In genomic region chr17:17685775-17686291, GRCh38 we compare ENCODE assay signal across 1 cellular context.
TF ChIP-seq lines count a peak whose summit lies in the region.

No MANE protein-coding gene starts in this region.

TF ChIP-seq in HEK293, 187 proteins besides CTCF, POLR2A, EP300 and RAD21 (continued from another document):
- no peak for TF ChIP-seq ZNF488 (tag by site-specific recombination; IDR thresholded peaks at IDR 0.05)
- no peak for TF ChIP-seq YY1 (tag by site-specific recombination; IDR thresholded peaks at IDR 0.05)
- no peak for TF ChIP-seq ZNF660 (tag by site-specific recombination; IDR thresholded peaks at IDR 0.05)
- TF ChIP-seq ZNF311 (tag by site-specific recombination; IDR thresholded peaks at IDR 0.05; ENCODE audit: borderline replicate concordance) = no peak
- TF ChIP-seq ZNF48 (tag by site-specific recombination; IDR thresholded peaks at IDR 0.05) = no peak
- TF ChIP-seq TCF7L2 (IDR thresholded peaks at IDR 0.05; ENCODE audit: borderline replicate concordance, low read depth, low read length) = no peak
- peak; percentile 64; the same call in 1 of the 2 replicates for TF ChIP-seq ZNF629 (tag by site-specific recombination; IDR thresholded peaks at IDR 0.05)
- TF ChIP-seq ZSCAN18 (tag by site-specific recombination; IDR thresholded peaks at IDR 0.05) = no peak
- TF ChIP-seq REST (tag by site-specific recombination; IDR thresholded peaks at IDR 0.05) = no peak; the same call in 1 of the 2 replicates
- TF ChIP-seq ZNF677 (tag by site-specific recombination; IDR thresholded peaks at IDR 0.05) = no peak
- no peak for TF ChIP-seq ZNF792 (tag by site-specific recombination; IDR thresholded peaks at IDR 0.05)
- TF ChIP-seq ZNF18 (tag by site-specific recombination; IDR thresholded peaks at IDR 0.05) = no peak
- no peak for TF ChIP-seq ZNF623 (tag by site-specific recombination; IDR thresholded peaks at IDR 0.05)
- TF ChIP-seq ZNF404 (tag by site-specific recombination; IDR thresholded peaks at IDR 0.05) = no peak
- no peak for TF ChIP-seq ZNF174 (tag by site-specific recombination; IDR thresholded peaks at IDR 0.05)
- TF ChIP-seq ZNF621 (tag by site-specific recombination; IDR thresholded peaks at IDR 0.05) = no peak
- TF ChIP-seq ZNF114 (tag by site-specific recombination; IDR thresholded peaks at IDR 0.05) = no peak
- no peak for TF ChIP-seq KLF8 (tag by site-specific recombination; IDR thresholded peaks at IDR 0.05)
- no peak for TF ChIP-seq ZNF707 (tag by site-specific recombination; IDR thresholded peaks at IDR 0.05)
- TF ChIP-seq ZNF26 (tag by site-specific recombination; IDR thresholded peaks at IDR 0.05) = no peak
- TF ChIP-seq ZNF184 (tag by site-specific recombination; IDR thresholded peaks at IDR 0.05) = no peak
- no peak for TF ChIP-seq ZNF37A (tag by site-specific recombination; IDR thresholded peaks at IDR 0.05)
- TF ChIP-seq ZNF658 (tag by site-specific recombination; IDR thresholded peaks at IDR 0.05) = no peak
- no peak for TF ChIP-seq GFI1B (tag by site-specific recombination; IDR thresholded peaks at IDR 0.05)
- TF ChIP-seq PRDM4 (tag by site-specific recombination; IDR thresholded peaks at IDR 0.05) = no peak
- TF ChIP-seq ZNF175 (tag by site-specific recombination; IDR thresholded peaks at IDR 0.05) = no peak
- no peak for TF ChIP-seq MYNN (tag by site-specific recombination; IDR thresholded peaks at IDR 0.05; ENCODE audit: borderline replicate concordance)
- TF ChIP-seq ZNF549 (tag by site-specific recombination; IDR thresholded peaks at IDR 0.05) = no peak
- no peak for TF ChIP-seq ZSCAN30 (tag by site-specific recombination; IDR thresholded peaks at IDR 0.05)
- TF ChIP-seq ZFP37 (tag by site-specific recombination; IDR thresholded peaks at IDR 0.05) = no peak
- no peak for TF ChIP-seq EGR2 (tag by site-specific recombination; IDR thresholded peaks at IDR 0.05; ENCODE audit: low read depth)
- no peak for TF ChIP-seq ZNF521 (tag by site-specific recombination; IDR thresholded peaks at IDR 0.05)
- no peak for TF ChIP-seq ZNF354C (tag by site-specific recombination; IDR thresholded peaks at IDR 0.05; ENCODE audit: borderline replicate concordance, low read depth)
- TF ChIP-seq SCRT2 (tag by site-specific recombination; IDR thresholded peaks at IDR 0.05) = no peak
- no peak for TF ChIP-seq ZNF394 (tag by site-specific recombination; IDR thresholded peaks at IDR 0.05; ENCODE audit: borderline replicate concordance)
- no peak for TF ChIP-seq ZNF544 (tag by site-specific recombination; IDR thresholded peaks at IDR 0.05)
- no peak for TF ChIP-seq ZNF571 (tag by site-specific recombination; IDR thresholded peaks at IDR 0.05)
- TF ChIP-seq ZNF132 (tag by site-specific recombination; IDR thresholded peaks at IDR 0.05; ENCODE audit: borderline replicate concordance) = no peak
- TF ChIP-seq GLIS2 (tag by site-specific recombination; IDR thresholded peaks at IDR 0.05) = 0 out of 2 replicates have a peak, but pooled peaks have one; percentile 20
- TF ChIP-seq ZNF157 (tag by site-specific recombination; IDR thresholded peaks at IDR 0.05) = no peak
- no peak for TF ChIP-seq ZSCAN23 (tag by site-specific recombination; IDR thresholded peaks at IDR 0.05)
- TF ChIP-seq ZNF768 (tag by site-specific recombination; IDR thresholded peaks at IDR 0.05) = no peak
- TF ChIP-seq ZNF639 (tag by site-specific recombination; IDR thresholded peaks at IDR 0.05) = no peak
- TF ChIP-seq ZNF266 (tag by site-specific recombination; IDR thresholded peaks at IDR 0.05; ENCODE audit: low read depth) = no peak
- TF ChIP-seq ZNF670 (tag by site-specific recombination; IDR thresholded peaks at IDR 0.05; ENCODE audit: low read depth) = no peak
- no peak for TF ChIP-seq ATF2 (tag by site-specific recombination; IDR thresholded peaks at IDR 0.05; ENCODE audit: low read depth)
- TF ChIP-seq ZNF585B (tag by site-specific recombination; IDR thresholded peaks at IDR 0.05) = no peak
- TF ChIP-seq PRDM10 (tag by site-specific recombination; IDR thresholded peaks at IDR 0.05) = no peak; the same call in 1 of the 2 replicates
- no peak for TF ChIP-seq ZNF473 (tag by site-specific recombination; IDR thresholded peaks at IDR 0.05)
- TF ChIP-seq ZNF555 (tag by site-specific recombination; conservative IDR thresholded peaks at IDR 0.05) = no peak
- no peak for TF ChIP-seq ZNF335 (tag by site-specific recombination; conservative IDR thresholded peaks at IDR 0.05)
- TF ChIP-seq ZNF426 (tag by site-specific recombination; IDR thresholded peaks at IDR 0.05) = no peak
